8 cellular contexts compared by ENCODE assay signal in genomic region chr11:62791501-62792192, GRCh38. TPM values are rescaled to one million over a fixed set of nuclear protein-coding genes. Genes with fewer than 3 reads are reported as not detected.
DNase-seq lines count a peak whose midpoint lies in the region; ATAC-seq and TF ChIP-seq lines count a peak whose summit lies in the region.

TSS of gene TMEM223 (minus strand) at chr11:62792006. CDS start at chr11:62791994, 12 bp downstream.

- TF ChIP-seq CTCF in foreskin keratinocyte (conservative IDR thresholded peaks at IDR 0.05), result peak; percentile 30

- no peak within 1 kb of the TSS for H2AFZ ChIP-seq in neuron (ENCODE audit: low read depth, low read length)

- peak; percentile 64 for ATAC-seq in GM21717 (IDR thresholded peaks at IDR 0.05; ENCODE audit: unreplicated experiment)
- peak; percentile 76 for ATAC-seq in foreskin keratinocyte

- DNase-seq in DMS53 treated with DMSO at 0.1 percent for 48 hours (lab: John Stamatoyannopoulos, UW; ENCODE audit: unreplicated experiment) (peak; percentile 39), Kasumi-1 (lab: John Stamatoyannopoulos, UW) (peak; percentile 83 to 85), SHP77 treated with DMSO at 0.1 percent for 48 hours (lab: John Stamatoyannopoulos, UW) (peak; percentile 18), activated gamma-delta T cell (lab: John Stamatoyannopoulos, UW) (peak; percentile 82), foreskin keratinocyte (peak in 1 of 2 donors; percentile 63)

- H3K36me3 ChIP-seq in neuron (ENCODE audit: insufficient read depth, low read length) (peaks cover 62% of the 10 kb centered on the region), subcutaneous abdominal adipose tissue (ENCODE audit: control insufficient read depth in 5 of 5, insufficient read depth in 5 of 5, low read length in 5 of 5) (peaks cover 7 to 60% (median 42%) of the 10 kb centered on the region in 5 donors)

- peak within 1 kb of the TSS; percentile 67 for H3K4me3 ChIP-seq in neuron (ENCODE audit: low read length)
- peak within 1 kb of the TSS; percentile 60 to 96 (median 94) for H3K4me3 ChIP-seq in subcutaneous abdominal adipose tissue (ENCODE audit: low read depth in 1 of 5, low read length in 5 of 5)

- no peaks in the 10 kb centered on the region for H3K9me3 ChIP-seq in neuron (ENCODE audit: low read length)
- no peaks in the 10 kb centered on the region for H3K9me3 ChIP-seq in subcutaneous abdominal adipose tissue (ENCODE audit: control insufficient read depth in 5 of 5, low read length in 5 of 5)

- H3K9ac ChIP-seq in subcutaneous abdominal adipose tissue (ENCODE audit: low read length in 5 of 5), result peak within 1 kb of the TSS; percentile 10 to 83 (median 81)

- H3K27me3 ChIP-seq in foreskin keratinocyte (no peaks in the 10 kb centered on the region), neuron (ENCODE audit: insufficient read depth, low read length) (no peaks in the 10 kb centered on the region), subcutaneous abdominal adipose tissue (ENCODE audit: control insufficient read depth in 5 of 5, insufficient read depth in 4 of 5, low read length in 5 of 5) (no peaks in the 10 kb centered on the region)

- H3K27ac ChIP-seq in foreskin keratinocyte (peak within 1 kb of the TSS; percentile 9), subcutaneous abdominal adipose tissue (ENCODE audit: low read depth, low read length) (peak within 1 kb of the TSS; percentile 81)

- H3K4me1 ChIP-seq in foreskin keratinocyte, result no peaks in the 10 kb centered on the region
- peaks cover 21% of the 10 kb centered on the region for H3K4me1 ChIP-seq in neuron (ENCODE audit: insufficient read depth, low read length)
- H3K4me1 ChIP-seq in subcutaneous abdominal adipose tissue (ENCODE audit: control insufficient read depth in 5 of 5, insufficient read depth in 5 of 5, low read length in 5 of 5), result peaks cover 11 to 47% (median 38%) of the 10 kb centered on the region in 5 donors

RNA-seq across cellular contexts. Expression of gene TMEM223, which starts in this region (rescaled TPM):
- total RNA-seq in foreskin keratinocyte, result 14.2 and 14.7 TPM in 2 replicates
- 21.6 and 21.9 TPM in 2 replicates for polyA plus RNA-seq in foreskin keratinocyte
